Comparison of ENCODE assay signal across 10 cellular contexts in genomic region chr2:20452551-20452950, GRCh38. TPM values are rescaled to one million over a fixed set of nuclear protein-coding genes. Genes with fewer than 3 reads are reported as not detected.
DNase-seq lines count a peak whose midpoint lies in the region; ATAC-seq and TF ChIP-seq lines count a peak whose summit lies in the region.
"Had no signal": no experiment of that assay in that cellular context is flagged by ENCODE, and none has a peak within 500 bp of the region (broad histone marks: within the 10 kb centered on the region; RNA-seq: fewer than 3 reads in every experiment).

No MANE protein-coding gene starts in this region.

- H3K4me3 ChIP-seq in IMR-90 (ENCODE audit: insufficient read depth, low read depth, low read length): no peak overlapping the region
- no peak overlapping the region for H3K4me3 ChIP-seq in mammary epithelial cell (replicated peaks in 1 of 3; ENCODE audit: insufficient read depth in 1 of 3, low read depth in 2 of 3, low read length in 3 of 3)
- no peak overlapping the region for H3K4me3 ChIP-seq in kidney epithelial cell (ENCODE audit: low read depth, low read length)

- peaks cover 4% of the 10 kb centered on the region for H3K4me1 Mint-ChIP-seq in activated naive CD4-positive, alpha-beta T cell treated with anti-CD3 and anti-CD28 coated beads, Interleukin-2, amount 10 ng/mL, durations not matched to agents 7 days and 5 days

- H3K79me1 ChIP-seq in IMR-90 (ENCODE audit: low read depth in 1 of 2, low read length in 2 of 2): peaks cover 3 to 27% of the 10 kb centered on the region in 2 experiments

- H3K18ac ChIP-seq in IMR-90 (ENCODE audit: low read depth, low read length): no peak overlapping the region

- no peak overlapping the region for H2BK5ac ChIP-seq in IMR-90 (ENCODE audit: low read depth, low read length, poor library complexity, severe bottlenecking)

- ATAC-seq in IMR-90 (ENCODE audit: low read depth) (no peak), HG03175 (IDR thresholded peaks at IDR 0.05; ENCODE audit: unreplicated experiment) (no peak), HG02884 (IDR thresholded peaks at IDR 0.05; ENCODE audit: unreplicated experiment) (no peak)
- ATAC-seq: naive thymus-derived CD4-positive, alpha-beta T cell had no signal

- H4K91ac ChIP-seq in IMR-90 (ENCODE audit: insufficient read depth, low read depth, low read length): no peak overlapping the region

- no peak overlapping the region for H3K56ac ChIP-seq in IMR-90 (ENCODE audit: extremely low read depth, insufficient read depth, low read length)

- H3K14ac ChIP-seq in IMR-90 (replicated peaks; ENCODE audit: low read depth, low read length): no peak overlapping the region

- no peak overlapping the region for H4K5ac ChIP-seq in IMR-90 (ENCODE audit: low read depth, low read length)

- CTCF ChIA-PET in IMR-90 (lab: Yijun Ruan, JAX) (no interaction called here), mammary epithelial cell (lab: Charles Lee; ENCODE audit: low non-redundant PET) (interaction anchor here (0.6 kb wide), 1 partner anchor 148 kb away, joined by 3 read pairs; no protein-coding TSS in a partner anchor)
- CTCF ChIA-PET in activated naive CD4-positive, alpha-beta T cell treated with anti-CD3 and anti-CD28 coated beads, Interleukin-2, amount 10 ng/mL, durations not matched to agents 7 days and 5 days (lab: Charles Lee): interaction anchor here (1.1 to 1.5 kb wide), 3 partner anchors 12 to 190 kb away, joined by 3 to 7 read pairs (median 3); no protein-coding TSS in a partner anchor

- no peak overlapping the region for H2BK20ac ChIP-seq in IMR-90 (ENCODE audit: low read depth, low read length)

- no peak overlapping the region for H3K23ac ChIP-seq in IMR-90 (ENCODE audit: low read depth, low read length)

- H2BK120ac ChIP-seq in IMR-90 (ENCODE audit: low read depth, low read length): no peak overlapping the region

- H3K4me1 ChIP-seq in IMR-90 (ENCODE audit: control insufficient read depth, insufficient read depth, low read length) (peaks cover 20% of the 10 kb centered on the region), mammary epithelial cell (ENCODE audit: insufficient read depth, low read length) (peaks cover 20% of the 10 kb centered on the region)

- dilution Hi-C loops in IMR-90 (cut with HindIII; ENCODE audit: low sequenced_read_pairs, unreplicated experiment) (no loop called here), mammary epithelial cell (cut with HindIII; ENCODE audit: low sequenced_read_pairs) (no loop called here)

- H3K9ac ChIP-seq in IMR-90 (ENCODE audit: low read depth, low read length): no peak overlapping the region
- H3K9ac ChIP-seq in mammary epithelial cell (ENCODE audit: insufficient read depth, low read length): no peak overlapping the region

- DNase-seq in IMR-90 (peak; percentile 39), mammary epithelial cell (peak; percentile 66), kidney epithelial cell (ENCODE audit: low read depth) (no peak), DMS79 treated with DMSO at 0.1 percent for 48 hours (lab: John Stamatoyannopoulos, UW) (no peak)
- no peak for DNase-seq in activated naive CD4-positive, alpha-beta T cell treated with anti-CD3 and anti-CD28 coated beads, Interleukin-2, amount 10 ng/mL, durations not matched to agents 7 days and 5 days
- DNase-seq: naive thymus-derived CD4-positive, alpha-beta T cell had no signal

- WGBS in IMR-90 (ENCODE audit: extremely low coverage in 2 of 2, insufficient read length in 1 of 2), 2 experiments: no CpG with 5 or more reads among the region's 4 CpGs
- WGBS in mammary epithelial cell (ENCODE audit: low coverage, missing lambda C conversion rate): 60% methylated on average over 1 of the region's 4 CpGs

- no peak overlapping the region for H2AK9ac ChIP-seq in IMR-90 (replicated peaks; ENCODE audit: low read depth, low read length, poor library complexity)

- no peak overlapping the region for H3K4ac ChIP-seq in IMR-90 (ENCODE audit: low read depth, low read length)

- no TSS peak for BruUV-seq in IMR-90 (replicated peaks; lab: Mats Ljungman, UMichigan)
- no TSS peak for BruUV-seq in mammary epithelial cell (replicated peaks; lab: Mats Ljungman, UMichigan)

- H3K4me2 ChIP-seq in IMR-90 (ENCODE audit: low read depth, low read length) (no peak overlapping the region), mammary epithelial cell (ENCODE audit: insufficient read depth, low read depth, low read length) (no peak overlapping the region)

- H2BK15ac ChIP-seq in IMR-90 (ENCODE audit: low read depth, low read length): no peak overlapping the region

- H3K9me3 Mint-ChIP-seq in activated naive CD4-positive, alpha-beta T cell treated with anti-CD3 and anti-CD28 coated beads, Interleukin-2, amount 10 ng/mL, durations not matched to agents 7 days and 5 days: no peaks in the 10 kb centered on the region
- H3K9me3 Mint-ChIP-seq: IgD-negative memory B cell; naive thymus-derived CD4-positive, alpha-beta T cell had no signal

- peaks cover 78% of the 10 kb centered on the region for H3K27me3 Mint-ChIP-seq in activated naive CD4-positive, alpha-beta T cell treated with anti-CD3 and anti-CD28 coated beads, Interleukin-2, amount 10 ng/mL, durations not matched to agents 7 days and 5 days

- H3K79me2 ChIP-seq in mammary epithelial cell (ENCODE audit: insufficient read depth, low read length): peaks cover 13% of the 10 kb centered on the region

- H2AK5ac ChIP-seq in IMR-90 (ENCODE audit: low read depth, low read length): no peak overlapping the region

- no peak overlapping the region for H3K27ac ChIP-seq in IMR-90 (ENCODE audit: insufficient read depth, low read length)
- no peak overlapping the region for H3K27ac ChIP-seq in mammary epithelial cell (ENCODE audit: insufficient read depth, low read depth, low read length)
- H3K27ac ChIP-seq in temporal lobe (ENCODE audit: low read depth, low read length): peak overlapping the region; percentile 98

- H4K20me1 ChIP-seq in IMR-90 (ENCODE audit: insufficient read depth, low read length): peaks cover 38% of the 10 kb centered on the region
- H4K20me1 ChIP-seq in mammary epithelial cell (ENCODE audit: insufficient read depth, low read length): no peaks in the 10 kb centered on the region

- H4K8ac ChIP-seq in IMR-90 (ENCODE audit: low read depth in 2 of 2, low read length in 2 of 2): no peak overlapping the region

- in situ Hi-C loops in IMR-90 (cut with MboI; ENCODE audit: low sequenced_read_pairs): loop anchor here (5.0 kb wide), 1 partner anchor 40 kb away; no protein-coding TSS in a partner anchor
- in situ Hi-C loops in mammary epithelial cell (cut with MboI; ENCODE audit: low sequenced_read_pairs in 2 of 2): no loop called here

- no peak overlapping the region for H3K27ac Mint-ChIP-seq in activated naive CD4-positive, alpha-beta T cell treated with anti-CD3 and anti-CD28 coated beads, Interleukin-2, amount 10 ng/mL, durations not matched to agents 7 days and 5 days
- H3K27ac Mint-ChIP-seq: IgD-negative memory B cell; naive thymus-derived CD4-positive, alpha-beta T cell had no signal

- H3K36me3 ChIP-seq in IMR-90 (ENCODE audit: control insufficient read depth, insufficient read depth, low read length) (peaks cover 6% of the 10 kb centered on the region), mammary epithelial cell (ENCODE audit: insufficient read depth, low read length) (no peaks in the 10 kb centered on the region), kidney epithelial cell (ENCODE audit: control insufficient read depth, insufficient read depth, low read length) (peaks cover 3% of the 10 kb centered on the region)

- H3K9me3 ChIP-seq in IMR-90 (ENCODE audit: control insufficient read depth, insufficient read depth, low read length) (no peaks in the 10 kb centered on the region), mammary epithelial cell (replicated peaks; ENCODE audit: insufficient read depth, low read length) (no peaks in the 10 kb centered on the region)

- no peaks in the 10 kb centered on the region for H3K36me3 Mint-ChIP-seq in activated naive CD4-positive, alpha-beta T cell treated with anti-CD3 and anti-CD28 coated beads, Interleukin-2, amount 10 ng/mL, durations not matched to agents 7 days and 5 days
- H3K36me3 Mint-ChIP-seq: IgD-negative memory B cell; naive thymus-derived CD4-positive, alpha-beta T cell had no signal

- H2AFZ ChIP-seq in IMR-90 (replicated peaks; ENCODE audit: low read length, poor library complexity) (no peak overlapping the region), mammary epithelial cell (ENCODE audit: low read depth, low read length) (no peak overlapping the region)

- peaks cover 4% of the 10 kb centered on the region for H3K9me1 ChIP-seq in IMR-90 (ENCODE audit: insufficient read depth, low read length)

- POLR2A ChIA-PET in IMR-90 (lab: Charles Lee; ENCODE audit: unreplicated experiment): no interaction called here

- intact Hi-C loops in IMR-90 (cut with micrococcal nuclease): no loop called here
- intact Hi-C loops in mammary epithelial cell (cut with micrococcal nuclease): no loop called here

- no peaks in the 10 kb centered on the region for H3K27me3 ChIP-seq in IMR-90 (ENCODE audit: control insufficient read depth, insufficient read depth, low read length)
- H3K27me3 ChIP-seq in mammary epithelial cell (ENCODE audit: insufficient read depth, low read length): no peaks in the 10 kb centered on the region
- no peaks in the 10 kb centered on the region for H3K27me3 ChIP-seq in kidney epithelial cell (ENCODE audit: control insufficient read depth, insufficient read depth, low read length)

- TF ChIP-seq CTCF in IMR-90 (conservative IDR thresholded peaks at IDR 0.05; ENCODE audit: low read depth, low read length) (peak; percentile 24; the same call in 1 of the 2 replicates), mammary epithelial cell (conservative IDR thresholded peaks at IDR 0.05 in 1 of 2, IDR thresholded peaks at IDR 0.05 in 1 of 2; ENCODE audit: extremely low read depth in 1 of 2, insufficient read depth in 1 of 2, low read depth in 1 of 2, low read length in 2 of 2) (peak; percentile 9 to 53), kidney epithelial cell (IDR thresholded peaks at IDR 0.05; ENCODE audit: insufficient read depth, low read length, poor library complexity, severe bottlenecking) (peak; percentile 43)

- TF ChIP-seq RAD21 in IMR-90 (IDR thresholded peaks at IDR 0.05; ENCODE audit: low read length): peak; percentile 38

- no peak for TF ChIP-seq POLR2A in IMR-90 (IDR thresholded peaks at IDR 0.05; ENCODE audit: low read depth, low read length)

- no peak overlapping the region for H3K4me3 Mint-ChIP-seq in activated naive CD4-positive, alpha-beta T cell treated with anti-CD3 and anti-CD28 coated beads, Interleukin-2, amount 10 ng/mL, durations not matched to agents 7 days and 5 days
- H3K4me3 Mint-ChIP-seq: naive thymus-derived CD4-positive, alpha-beta T cell had no signal

TF ChIP-seq in IMR-90, 13 proteins besides CTCF, POLR2A, EP300 and RAD21 (continues in another document):
- no peak for TF ChIP-seq BHLHE40 (IDR thresholded peaks at IDR 0.05; ENCODE audit: low read depth, low read length)

RNA-seq across cellular contexts. Expression of gene RHOB, which starts 5.7 kb away (rescaled TPM):
- total RNA-seq in IMR-90 (2012; rRNA removed) (112 and 151 TPM in 2 replicates), mammary epithelial cell (10 to 100 TPM; 26.2 to 53.5 TPM), kidney epithelial cell (204 and 245 TPM in 2 replicates), temporal lobe (165 TPM)
- polyA plus RNA-seq in IMR-90 (2012; rRNA removed) (149 and 201 TPM in 2 replicates), mammary epithelial cell (18.3 TPM)
- polyA plus RNA-seq in IMR-90 (2012; cell fraction: cytosol; rRNA removed): 238 and 364 TPM in 2 replicates
- 195 and 365 TPM in 2 replicates for polyA plus RNA-seq in IMR-90 (2012; cell fraction: nucleus; rRNA removed; ENCODE audit: low replicate concordance)
- polyA minus RNA-seq in mammary epithelial cell: 4.2 TPM

Comparison
In these comparisons a context has a peak if more than half of its experiments do, and no peak if none do; other contexts are left out.
1. DNase-seq: peak in IMR-90 (single experiment) and mammary epithelial cell (single experiment); none in kidney epithelial cell (single experiment), activated naive CD4-positive, alpha-beta T cell treated with anti-CD3 and anti-CD28 coated beads, Interleukin-2, amount 10 ng/mL, durations not matched to agents 7 days and 5 days (single experiment) and DMS79 treated with DMSO at 0.1 percent for 48 hours (single experiment).
2. Peak in every context shown above with its lines, with median percentiles within 50 percentile points of each other: CTCF ChIP-seq.